8 cellular contexts compared by ENCODE assay signal in genomic region chr16:67191995-67192681, GRCh38. TPM values are rescaled to one million over a fixed set of nuclear protein-coding genes. Genes with fewer than 3 reads are reported as not detected.
DNase-seq lines count a peak whose midpoint lies in the region; ATAC-seq and TF ChIP-seq lines count a peak whose summit lies in the region.

A gene with protein sequence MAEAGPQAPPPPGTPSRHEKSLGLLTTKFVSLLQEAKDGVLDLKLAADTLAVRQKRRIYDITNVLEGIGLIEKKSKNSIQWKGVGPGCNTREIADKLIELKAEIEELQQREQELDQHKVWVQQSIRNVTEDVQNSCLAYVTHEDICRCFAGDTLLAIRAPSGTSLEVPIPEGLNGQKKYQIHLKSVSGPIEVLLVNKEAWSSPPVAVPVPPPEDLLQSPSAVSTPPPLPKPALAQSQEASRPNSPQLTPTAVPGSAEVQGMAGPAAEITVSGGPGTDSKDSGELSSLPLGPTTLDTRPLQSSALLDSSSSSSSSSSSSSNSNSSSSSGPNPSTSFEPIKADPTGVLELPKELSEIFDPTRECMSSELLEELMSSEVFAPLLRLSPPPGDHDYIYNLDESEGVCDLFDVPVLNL (plus strand): TSS chr16:67192155. CDS start chr16:67192228, 73 bp downstream.

- H3K4me2 ChIP-seq in IMR-90 (ENCODE audit: low read depth, low read length), result peak within 1 kb of the TSS; percentile 93

- no peaks in the 10 kb centered on the region for H3K27me3 ChIP-seq in IMR-90 (ENCODE audit: control insufficient read depth, insufficient read depth, low read length)
- H3K27me3 ChIP-seq in Panc1 (ENCODE audit: control insufficient read depth, insufficient read depth, low read length), result no peaks in the 10 kb centered on the region

- H3K4me1 ChIP-seq in IMR-90 (ENCODE audit: control insufficient read depth, insufficient read depth, low read length) (peaks cover 15% of the 10 kb centered on the region), Panc1 (ENCODE audit: control insufficient read depth, insufficient read depth, low read length) (peaks cover 16% of the 10 kb centered on the region)

- H4K5ac ChIP-seq in IMR-90 (ENCODE audit: low read depth, low read length), result peak within 1 kb of the TSS; percentile 85

- H3K4ac ChIP-seq in IMR-90 (ENCODE audit: low read depth, low read length), result peak within 1 kb of the TSS; percentile 93

- POLR2A ChIA-PET in IMR-90 (lab: Charles Lee; ENCODE audit: unreplicated experiment), result no interaction called here
- POLR2A ChIA-PET in Panc1 (lab: Charles Lee), result interaction anchor here (0.6 kb wide), 1 partner anchor 234 kb away, joined by 4 read pairs; no protein-coding TSS in a partner anchor

- CTCF ChIA-PET in IMR-90 (lab: Yijun Ruan, JAX), result interaction anchor here (0.6 kb wide), 1 partner anchor 225 kb away, joined by 3 read pairs; no protein-coding TSS in a partner anchor
- CTCF ChIA-PET in Panc1 (lab: Charles Lee), result interaction anchor here (0.6 kb wide), 1 partner anchor 174 kb away, joined by 3 read pairs; no protein-coding TSS in a partner anchor

- peak within 1 kb of the TSS; percentile 37; the same call in 1 of the 2 replicates for H2BK20ac ChIP-seq in IMR-90 (ENCODE audit: low read depth, low read length)

- H4K20me1 ChIP-seq in IMR-90 (ENCODE audit: insufficient read depth, low read length), result peaks cover 28% of the 10 kb centered on the region

- intact Hi-C loops in IMR-90 (cut with micrococcal nuclease) (no loop called here), Panc1 (cut with micrococcal nuclease; ENCODE audit: unreplicated experiment) (no loop called here)

- dilution Hi-C loops in IMR-90 (cut with HindIII; ENCODE audit: low sequenced_read_pairs, unreplicated experiment), result no loop called here

- H3K4me1 Mint-ChIP-seq in activated T-cell treated with anti-CD3 and anti-CD28 coated beads, Interleukin-2, amount 50 U/mL, for 4 hours (ENCODE audit: low read depth), result peaks cover 35% of the 10 kb centered on the region

- BruUV-seq in IMR-90 (replicated peaks; lab: Mats Ljungman, UMichigan), result TSS peak; percentile 82
- BruUV-seq in Panc1 (replicated peaks; lab: Mats Ljungman, UMichigan), result no TSS peak

- H3K27me3 Mint-ChIP-seq in activated T-cell treated with anti-CD3 and anti-CD28 coated beads, Interleukin-2, amount 50 U/mL, for 4 hours (ENCODE audit: low read depth), result peaks cover 2% of the 10 kb centered on the region

- peak within 1 kb of the TSS; percentile 97 for H3K14ac ChIP-seq in IMR-90 (replicated peaks; ENCODE audit: low read depth, low read length)

- WGBS in IMR-90 (ENCODE audit: extremely low coverage in 2 of 2, insufficient read length in 1 of 2), 2 experiments, result 0% methylated on average over 20 of the region's 54 CpGs; no CpG with 5 or more reads in 1 of the 2 experiments

- peak within 1 kb of the TSS; percentile 83 to 98 for H4K8ac ChIP-seq in IMR-90 (ENCODE audit: low read depth in 2 of 2, low read length in 2 of 2)

- H3K9ac ChIP-seq in IMR-90 (ENCODE audit: low read depth, low read length), result peak within 1 kb of the TSS; percentile 98

- H3K9me3 Mint-ChIP-seq in activated T-cell treated with anti-CD3 and anti-CD28 coated beads, Interleukin-2, amount 50 U/mL, for 4 hours, result no peaks in the 10 kb centered on the region

- peak within 1 kb of the TSS; percentile 94 for H3K4me3 Mint-ChIP-seq in activated T-cell treated with anti-CD3 and anti-CD28 coated beads, Interleukin-2, amount 50 U/mL, for 4 hours

- H2AFZ ChIP-seq in IMR-90 (replicated peaks; ENCODE audit: low read length, poor library complexity), result peak within 1 kb of the TSS; percentile 98

- H2BK5ac ChIP-seq in IMR-90 (ENCODE audit: low read depth, low read length, poor library complexity, severe bottlenecking), result peak within 1 kb of the TSS; percentile 88

- peak within 1 kb of the TSS; percentile 42; the same call in 1 of the 3 replicates for H2BK15ac ChIP-seq in IMR-90 (ENCODE audit: low read depth, low read length)

- ATAC-seq in GM21515 (IDR thresholded peaks at IDR 0.05; ENCODE audit: unreplicated experiment), result peak; percentile 72
- ATAC-seq in IMR-90 (ENCODE audit: low read depth), result peak; percentile 94
- ATAC-seq in Panc1, result peak; percentile 99
- peak; percentile 99 for ATAC-seq in activated T-cell treated with anti-CD3 and anti-CD28 coated beads, Interleukin-2, amount 50 U/mL, for 4 hours
- ATAC-seq in esophagus mucosa, result peak; percentile 91

- H3K4me3 ChIP-seq in IMR-90 (ENCODE audit: insufficient read depth, low read depth, low read length), result peak within 1 kb of the TSS; percentile 95
- H3K4me3 ChIP-seq in Panc1 (ENCODE audit: low read depth in 2 of 2, low read length in 2 of 2), result peak within 1 kb of the TSS; percentile 96 to 98

- H3K9me1 ChIP-seq in IMR-90 (ENCODE audit: insufficient read depth, low read length), result peaks cover 23% of the 10 kb centered on the region

- DNase-seq in DMS114 treated with DMSO at 0.1 percent for 48 hours (lab: John Stamatoyannopoulos, UW; ENCODE audit: unreplicated experiment), result peak; percentile 88
- DNase-seq in IMR-90, result peak; percentile 92
- peak; percentile 45 for DNase-seq in Panc1 (ENCODE audit: low read depth, low spot score)
- peak; percentile 80 for DNase-seq in activated T-cell treated with anti-CD3 and anti-CD28 coated beads, Interleukin-2, amount 50 U/mL, for 4 hours
- peak; percentile 91 for DNase-seq in myocyte (ENCODE audit: low read depth)
- peak; percentile 68 to 81 for DNase-seq in stimulated activated CD8-positive, alpha-beta memory T cell treated with anti-CD3 and anti-CD28 coated beads, Interleukin-7, amount 100 ng/mL, for 4 hours (ENCODE audit: low read depth in 2 of 2)

- peak within 1 kb of the TSS; percentile 58 for H3K18ac ChIP-seq in IMR-90 (ENCODE audit: low read depth, low read length)

- H3K56ac ChIP-seq in IMR-90 (ENCODE audit: extremely low read depth, insufficient read depth, low read length), result peak within 1 kb of the TSS; percentile 69

- H4K91ac ChIP-seq in IMR-90 (ENCODE audit: insufficient read depth, low read depth, low read length), result peak within 1 kb of the TSS; percentile 93

- in situ Hi-C loops in IMR-90 (cut with MboI; ENCODE audit: low sequenced_read_pairs), result no loop called here
- in situ Hi-C loops in Panc1 (cut with HindIII; ENCODE audit: low pct_unique_long_range_greater_than_20kb, low sequenced_read_pairs), result no loop called here

- TF ChIP-seq RAD21 in IMR-90 (IDR thresholded peaks at IDR 0.05; ENCODE audit: low read length), result no peak

- peaks cover 25 to 54% of the 10 kb centered on the region in 2 experiments for H3K79me1 ChIP-seq in IMR-90 (ENCODE audit: low read depth in 1 of 2, low read length in 2 of 2)

- no peaks in the 10 kb centered on the region for H3K9me3 ChIP-seq in IMR-90 (ENCODE audit: control insufficient read depth, insufficient read depth, low read length)
- no peaks in the 10 kb centered on the region for H3K9me3 ChIP-seq in Panc1 (ENCODE audit: control insufficient read depth, insufficient read depth, low read depth, low read length)

- peak within 1 kb of the TSS; percentile 95 for H3K27ac ChIP-seq in IMR-90 (ENCODE audit: insufficient read depth, low read length)
- H3K27ac ChIP-seq in Panc1 (ENCODE audit: low read length), result peak within 1 kb of the TSS; percentile 92

- peak within 1 kb of the TSS; percentile 92 for H2AK5ac ChIP-seq in IMR-90 (ENCODE audit: low read depth, low read length)

- H2AK9ac ChIP-seq in IMR-90 (replicated peaks; ENCODE audit: low read depth, low read length, poor library complexity), result peak within 1 kb of the TSS; percentile 100

- TF ChIP-seq CTCF in IMR-90 (conservative IDR thresholded peaks at IDR 0.05; ENCODE audit: low read depth, low read length), result no peak
- TF ChIP-seq CTCF in Panc1 (IDR thresholded peaks at IDR 0.05), result no peak

- peak within 1 kb of the TSS; percentile 80 for H3K23ac ChIP-seq in IMR-90 (ENCODE audit: low read depth, low read length)

- TF ChIP-seq POLR2A in IMR-90 (IDR thresholded peaks at IDR 0.05; ENCODE audit: low read depth, low read length), result peak; percentile 67

- peak within 1 kb of the TSS; percentile 58; the same call in 1 of the 2 replicates for H2BK120ac ChIP-seq in IMR-90 (ENCODE audit: low read depth, low read length)

- peaks cover 29% of the 10 kb centered on the region for H3K36me3 Mint-ChIP-seq in activated T-cell treated with anti-CD3 and anti-CD28 coated beads, Interleukin-2, amount 50 U/mL, for 4 hours (ENCODE audit: insufficient read depth)

- H3K36me3 ChIP-seq in IMR-90 (ENCODE audit: control insufficient read depth, insufficient read depth, low read length), result peaks cover 37% of the 10 kb centered on the region
- H3K36me3 ChIP-seq in Panc1 (ENCODE audit: control insufficient read depth, insufficient read depth, low read length), result peaks cover 17% of the 10 kb centered on the region

TF ChIP-seq in IMR-90, 13 proteins besides CTCF, POLR2A, EP300 and RAD21 (continues in another document):
- TF ChIP-seq RFX5 (IDR thresholded peaks at IDR 0.05; ENCODE audit: low read depth, low read length) (no peak), NFE2L2 (IDR thresholded peaks at IDR 0.05; ENCODE audit: low read depth, low read length) (no peak), SMC3 (IDR thresholded peaks at IDR 0.05; ENCODE audit: low read depth, low read length) (0 out of 2 replicates have a peak, but pooled peaks have one; percentile 12), RCOR1 (IDR thresholded peaks at IDR 0.05; ENCODE audit: insufficient replicate concordance, low read length) (no peak), CHD1 (IDR thresholded peaks at IDR 0.05; ENCODE audit: low read depth, low read length) (no peak), MAZ (IDR thresholded peaks at IDR 0.05; ENCODE audit: borderline replicate concordance, low read depth, low read length) (no peak; the same call in 1 of the 2 replicates), BHLHE40 (IDR thresholded peaks at IDR 0.05; ENCODE audit: low read depth, low read length) (peak; percentile 94), ELK1 (IDR thresholded peaks at IDR 0.05; ENCODE audit: borderline replicate concordance, low read depth, low read length) (no peak)

RNA-seq across cellular contexts. Expression of the gene that starts here (rescaled TPM):
- total RNA-seq in IMR-90 (2012; rRNA removed) (57.5 and 63.4 TPM in 2 replicates), Panc1 (2021; ENCODE audit: unreplicated experiment) (74.5 TPM), esophagus mucosa (36.6 TPM), myocyte (75.8 and 93.9 TPM in 2 replicates)
- 103 and 106 TPM in 2 replicates for polyA plus RNA-seq in IMR-90 (2012; rRNA removed)
- polyA plus RNA-seq in IMR-90 (2012; cell fraction: cytosol; rRNA removed), result 82.1 and 82.4 TPM in 2 replicates
- polyA plus RNA-seq in IMR-90 (2012; cell fraction: nucleus; rRNA removed; ENCODE audit: low replicate concordance), result 415 and 587 TPM in 2 replicates
- 69.7 TPM for polyA plus RNA-seq in Panc1 (2012; ENCODE audit: insufficient read length)
- total RNA-seq in activated T-cell treated with anti-CD3 and anti-CD28 coated beads, Interleukin-2, amount 50 U/mL, for 4 hours, result 100 to 1,000 TPM; 195 to 201 (median 198) TPM
- 35.6 TPM for polyA plus RNA-seq in myocyte (2012)

Comparison
In these comparisons a context has a peak if more than half of its experiments do, and no peak if none do; other contexts are left out.
1. Peak in every context shown above with its lines: DNase-seq, ATAC-seq, H3K4me3 ChIP-seq and H3K27ac ChIP-seq.